Comparison of ENCODE assay signal across 7 cellular contexts in the genomic region with DNA sequence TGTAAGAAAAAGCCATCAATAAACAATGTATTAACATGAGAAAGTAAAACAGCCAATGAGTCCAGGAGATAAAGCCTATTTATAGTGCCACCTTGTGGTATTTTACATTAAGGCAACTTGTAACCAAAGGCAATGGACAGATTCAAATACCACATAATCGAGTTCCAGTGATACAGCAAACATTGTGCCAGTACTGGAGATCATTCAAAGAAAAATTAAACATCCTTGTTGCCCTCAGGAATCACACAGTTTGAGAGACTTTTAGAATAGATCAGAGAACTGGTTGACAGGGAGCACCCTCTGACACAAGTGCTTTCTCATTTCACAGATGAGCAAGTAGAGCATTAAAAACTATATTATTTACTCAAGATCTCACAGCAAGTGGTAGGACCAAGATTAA.
DNase-seq lines count a peak whose midpoint lies in the region; ATAC-seq and TF ChIP-seq lines count a peak whose summit lies in the region.

No MANE protein-coding gene starts in this region.

- H3K9me3 Mint-ChIP-seq in activated naive CD8-positive, alpha-beta T cell treated with anti-CD3 and anti-CD28 coated beads, Interleukin-2, amount 10 ng/mL, durations not matched to agents 7 days and 5 days, result no peaks in the 10 kb centered on the region

- no peak for TF ChIP-seq POLR2A in gastrocnemius medialis (IDR thresholded peaks at IDR 0.05)

- H3K27ac Mint-ChIP-seq in activated naive CD8-positive, alpha-beta T cell treated with anti-CD3 and anti-CD28 coated beads, Interleukin-2, amount 10 ng/mL, durations not matched to agents 7 days and 5 days, result no peak overlapping the region

- no peaks in the 10 kb centered on the region for H3K27me3 ChIP-seq in gastrocnemius medialis

- POLR2A ChIA-PET in HEK293T (lab: Yijun Ruan, JAX), result no interaction called here
- POLR2A ChIA-PET in activated naive CD8-positive, alpha-beta T cell treated with anti-CD3 and anti-CD28 coated beads, Interleukin-2, amount 10 ng/mL, durations not matched to agents 7 days and 5 days (lab: Charles Lee), result interaction anchor here (2.7 kb wide), 1 partner anchor 97 kb away, joined by 7 read pairs; a partner anchor contains a TSS

- CTCF ChIA-PET in HEK293T (lab: Yijun Ruan, JAX), result interaction anchor here (1.0 to 1.5 kb wide), 2 partner anchors 9 to 12 kb away, joined by 4 to 5 read pairs; no protein-coding TSS in a partner anchor

- intact Hi-C loops in left cardiac atrium (cut with DNase I) (loop anchor here in 1 of 2 donors (2.0 to 5.0 kb wide), 2 partner anchors 93 to 232 kb away; no protein-coding TSS in a partner anchor), gastrocnemius medialis (cut with DNase I; ENCODE audit: low total_unique reads) (loop anchor here (1.0 to 5.0 kb wide), 2 partner anchors 103 to 232 kb away; a partner anchor contains a TSS)

- H3K4me3 Mint-ChIP-seq in activated naive CD8-positive, alpha-beta T cell treated with anti-CD3 and anti-CD28 coated beads, Interleukin-2, amount 10 ng/mL, durations not matched to agents 7 days and 5 days, result no peak overlapping the region

- peak; percentile 47 for ATAC-seq in activated naive CD8-positive, alpha-beta T cell treated with anti-CD3 and anti-CD28 coated beads, Interleukin-2, amount 10 ng/mL, durations not matched to agents 7 days and 5 days (ENCODE audit: low read depth)
- peak; percentile 65 to 85 for ATAC-seq in left cardiac atrium
- ATAC-seq in gastrocnemius medialis, result peak in 1 of 2 donors; percentile 74

- DNase-seq in GDM1 (lab: John Stamatoyannopoulos, UW) (peak; percentile 7), HEK293T (ENCODE audit: extremely low spot score) (peak; percentile 40), NCI-H2107 (lab: John Stamatoyannopoulos, UW) (peak; percentile 46), left cardiac atrium (no peak), gastrocnemius medialis (no peak)
- no peak for DNase-seq in activated naive CD8-positive, alpha-beta T cell treated with anti-CD3 and anti-CD28 coated beads, Interleukin-2, amount 10 ng/mL, durations not matched to agents 7 days and 5 days
- no peak for DNase-seq in activated naive CD4-positive, alpha-beta T cell (lab: John Stamatoyannopoulos, UW)

- H3K27ac ChIP-seq in gastrocnemius medialis, result no peak overlapping the region

- no peaks in the 10 kb centered on the region for H3K36me3 ChIP-seq in gastrocnemius medialis

- no peaks in the 10 kb centered on the region for H3K27me3 Mint-ChIP-seq in activated naive CD8-positive, alpha-beta T cell treated with anti-CD3 and anti-CD28 coated beads, Interleukin-2, amount 10 ng/mL, durations not matched to agents 7 days and 5 days

- H3K4me1 ChIP-seq in gastrocnemius medialis, result no peaks in the 10 kb centered on the region

- H3K4me3 ChIP-seq in gastrocnemius medialis, result no peak overlapping the region

- no peaks in the 10 kb centered on the region for H3K9me3 ChIP-seq in gastrocnemius medialis

- peak in 4 of 5 experiments; percentile 35 to 72 (median 60) for TF ChIP-seq CTCF in gastrocnemius medialis (IDR thresholded peaks at IDR 0.05 in 4 of 5, conservative IDR thresholded peaks at IDR 0.05 in 1 of 5)

- in situ Hi-C loops in gastrocnemius medialis (cut with MboI; ENCODE audit: low sequenced_read_pairs in 4 of 4), result loop anchor here in 3 of 4 donors (5.0 to 10.0 kb wide), 3 partner anchors 230 to 240 kb away; no protein-coding TSS in a partner anchor

- H3K4me1 Mint-ChIP-seq in activated naive CD8-positive, alpha-beta T cell treated with anti-CD3 and anti-CD28 coated beads, Interleukin-2, amount 10 ng/mL, durations not matched to agents 7 days and 5 days, result peaks cover 3% of the 10 kb centered on the region

- H3K36me3 Mint-ChIP-seq in activated naive CD8-positive, alpha-beta T cell treated with anti-CD3 and anti-CD28 coated beads, Interleukin-2, amount 10 ng/mL, durations not matched to agents 7 days and 5 days, result peaks cover 20% of the 10 kb centered on the region

TF ChIP-seq in HEK293T, 16 proteins besides CTCF, POLR2A, EP300 and RAD21:
- no peak for TF ChIP-seq SUZ12 (IDR thresholded peaks at IDR 0.05)
- no peak for TF ChIP-seq HDGF (IDR thresholded peaks at IDR 0.05; ENCODE audit: borderline replicate concordance)
- no peak for TF ChIP-seq SP1 (IDR thresholded peaks at IDR 0.05)
- no peak for TF ChIP-seq ARNT (IDR thresholded peaks at IDR 0.05)
- TF ChIP-seq FOXM1 (IDR thresholded peaks at IDR 0.05; ENCODE audit: borderline replicate concordance), result no peak
- TF ChIP-seq BHLHE40 (IDR thresholded peaks at IDR 0.05; ENCODE audit: borderline replicate concordance), result no peak
- TF ChIP-seq CTBP1 (IDR thresholded peaks at IDR 0.05; ENCODE audit: borderline replicate concordance), result no peak
TF ChIP-seq in HEK293T: peak in this region for 0.

Comparison
In these comparisons a context has a peak if more than half of its experiments do, and no peak if none do; other contexts are left out.
1. DNase-seq: peak in GDM1 (single experiment), HEK293T (single experiment) and NCI-H2107 (single experiment); none in activated naive CD8-positive, alpha-beta T cell treated with anti-CD3 and anti-CD28 coated beads, Interleukin-2, amount 10 ng/mL, durations not matched to agents 7 days and 5 days (single experiment), left cardiac atrium (single experiment), gastrocnemius medialis (0 of 2) and activated naive CD4-positive, alpha-beta T cell (0 of 4).